In the genomic region with DNA sequence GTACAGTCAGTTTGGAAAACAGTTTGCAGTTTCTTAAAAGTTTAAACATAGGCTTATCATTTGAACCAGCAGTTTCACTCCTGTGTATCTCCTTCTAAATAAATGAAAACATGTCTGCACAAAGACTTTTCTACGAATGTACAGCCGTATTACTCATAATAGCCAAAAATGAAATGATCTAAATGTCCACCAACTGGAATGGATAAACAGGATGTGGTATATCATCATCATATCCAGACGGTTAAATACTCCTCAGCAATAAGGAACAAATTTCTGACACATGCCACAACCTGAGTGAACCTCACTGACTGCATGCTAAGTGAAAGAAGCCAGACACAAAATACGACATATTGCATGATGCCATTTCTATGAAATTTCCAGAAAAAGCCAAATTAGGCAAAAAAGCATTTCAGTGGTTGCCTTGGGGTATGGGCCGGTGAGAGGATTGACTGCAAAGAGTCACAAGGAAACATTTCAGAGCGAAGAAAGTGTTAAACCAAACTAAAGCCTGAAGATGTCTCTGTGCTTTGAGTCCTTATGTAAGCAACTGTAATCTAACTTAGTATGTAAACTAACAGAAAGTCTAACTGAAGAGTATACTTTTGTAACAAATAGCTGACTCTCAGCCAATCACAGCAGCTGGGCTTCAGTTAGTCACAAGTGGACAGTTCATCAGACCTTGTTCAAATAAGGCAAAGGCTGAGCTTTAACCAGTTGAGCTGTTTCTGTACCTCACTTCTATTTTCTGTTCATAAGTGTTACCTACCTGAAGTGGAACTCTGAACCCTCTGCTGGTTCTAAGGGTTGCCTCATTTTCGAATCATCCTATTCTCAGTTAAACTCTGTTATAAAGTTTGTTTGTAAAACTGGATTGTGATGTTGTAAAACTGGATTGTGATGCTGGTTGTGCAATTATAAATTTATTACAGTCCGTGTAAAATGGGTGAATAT, we compare ENCODE assay signal across 8 cellular contexts.
DNase-seq lines count a peak whose midpoint lies in the region; ATAC-seq and TF ChIP-seq lines count a peak whose summit lies in the region.

No MANE protein-coding gene starts in this region.

- no peaks in the 10 kb centered on the region for H3K36me3 ChIP-seq in uterus

- H3K4me1 ChIP-seq in uterus = peaks cover 0 to 8% of the 10 kb centered on the region in 2 donors

- H3K9me3 ChIP-seq in uterus = no peaks in the 10 kb centered on the region

- TF ChIP-seq CTCF in foreskin fibroblast (IDR thresholded peaks at IDR 0.05; ENCODE audit: low read depth, low read length) (no peak), uterus (IDR thresholded peaks at IDR 0.05) (no peak), coronary artery (IDR thresholded peaks at IDR 0.05) (no peak)

- DNase-seq in NOMO-1 treated with DMSO at 0.1 percent for 48 hours (lab: John Stamatoyannopoulos, UW; ENCODE audit: unreplicated experiment) (peak; percentile 86), foreskin fibroblast (peak; percentile 72 to 81), uterus (no peak), NCI-H1092 (lab: John Stamatoyannopoulos, UW) (no peak), coronary artery (ENCODE audit: low spot score) (no peak)
- DNase-seq in stimulated activated CD4-positive, alpha-beta T cell treated with anti-CD3 and anti-CD28 coated beads, Interleukin-4, amount 100 ng/mL, for 1 hour = no peak

- no peaks in the 10 kb centered on the region for H3K27me3 ChIP-seq in uterus

- ATAC-seq in GM18517 (IDR thresholded peaks at IDR 0.05; ENCODE audit: unreplicated experiment) (peak; percentile 58), HG02642 (IDR thresholded peaks at IDR 0.05; ENCODE audit: poor library complexity, unreplicated experiment) (peak; percentile 59)

- intact Hi-C loops in uterus (cut with DNase I; ENCODE audit: low total_unique reads) = no loop called here

- TF ChIP-seq POLR2A in uterus (IDR thresholded peaks at IDR 0.05) = no peak

- H3K27ac ChIP-seq in uterus (peak overlapping the region; percentile 7 to 21), coronary artery (no peak overlapping the region)

- peak overlapping the region in 1 of 2 donors; percentile 19 for H3K4me3 ChIP-seq in foreskin fibroblast (ENCODE audit: low read depth in 1 of 2, low read length in 2 of 2)
- no peak overlapping the region for H3K4me3 ChIP-seq in uterus
- H3K4me3 ChIP-seq in coronary artery = no peak overlapping the region

Comparison
In these comparisons a context has a peak if more than half of its experiments do, and no peak if none do; other contexts are left out.
1. DNase-seq: peak in NOMO-1 treated with DMSO at 0.1 percent for 48 hours (single experiment) and foreskin fibroblast (2 of 2); none in uterus (0 of 2), stimulated activated CD4-positive, alpha-beta T cell treated with anti-CD3 and anti-CD28 coated beads, Interleukin-4, amount 100 ng/mL, for 1 hour (single experiment), NCI-H1092 (single experiment) and coronary artery (single experiment).
2. H3K27ac ChIP-seq: peak in uterus (2 of 2); none in coronary artery (0 of 2).